In the genomic region with DNA sequence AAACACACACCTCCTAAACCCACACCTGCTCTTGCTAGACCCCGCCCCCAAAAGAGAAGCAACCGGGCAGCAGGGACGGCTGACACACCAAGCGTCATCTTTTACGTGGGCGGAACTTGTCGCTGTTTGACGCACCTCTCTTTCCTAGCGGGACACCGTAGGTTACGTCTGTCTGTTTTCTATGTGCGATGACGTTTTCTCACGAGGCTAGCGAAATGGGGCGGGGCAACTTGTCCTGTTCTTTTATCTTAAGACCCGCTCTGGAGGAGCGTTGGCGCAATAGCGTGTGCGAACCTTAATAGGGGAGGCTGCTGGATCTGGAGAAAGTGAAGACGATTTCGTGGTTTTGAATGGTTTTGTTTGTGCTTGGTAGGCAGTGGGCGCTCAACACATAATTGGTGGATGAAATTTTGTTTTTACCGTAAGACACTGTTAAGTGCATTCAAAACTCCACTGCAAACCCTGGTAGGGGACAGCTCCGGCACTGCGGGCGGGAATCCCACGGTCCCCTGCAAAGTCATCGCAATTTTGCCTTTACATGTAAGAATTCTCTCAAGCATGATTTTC, we compare ENCODE assay signal across 8 cellular contexts. TPM values are rescaled to one million over a fixed set of nuclear protein-coding genes. Genes with fewer than 3 reads are reported as not detected.
DNase-seq lines count a peak whose midpoint lies in the region; ATAC-seq and TF ChIP-seq lines count a peak whose summit lies in the region.

No MANE protein-coding gene starts in this region.

- TF ChIP-seq CTCF in GM12864 (IDR thresholded peaks at IDR 0.05; ENCODE audit: low read depth, low read length, missing control alignments): no peak
- no peak for TF ChIP-seq CTCF in parathyroid adenoma (IDR thresholded peaks at IDR 0.05)
- no peak for TF ChIP-seq CTCF in tibial nerve (IDR thresholded peaks at IDR 0.05)

- H3K4me1 ChIP-seq in parathyroid adenoma: peaks cover 3% of the 10 kb centered on the region
- peaks cover 0 to 18% (median 9%) of the 10 kb centered on the region in 4 donors for H3K4me1 ChIP-seq in tibial nerve

- intact Hi-C loops in cardiac septum (cut with DNase I): loop anchor here (5.0 kb wide), 1 partner anchor 621 kb away; no protein-coding TSS in a partner anchor

- no peaks in the 10 kb centered on the region for H3K36me3 ChIP-seq in parathyroid adenoma (ENCODE audit: control insufficient read depth, insufficient read depth, low read length)
- no peaks in the 10 kb centered on the region for H3K36me3 ChIP-seq in tibial nerve

- TF ChIP-seq POLR2A in tibial nerve (IDR thresholded peaks at IDR 0.05): peak; percentile 53 to 91

- H3K79me2 ChIP-seq in parathyroid adenoma: no peaks in the 10 kb centered on the region

- peak; percentile 98 to 99 for TF ChIP-seq EP300 in tibial nerve (IDR thresholded peaks at IDR 0.05)

- H3K27me3 ChIP-seq in parathyroid adenoma (ENCODE audit: control insufficient read depth, insufficient read depth, low read length) (no peaks in the 10 kb centered on the region), tibial nerve (no peaks in the 10 kb centered on the region)

- H3K4me2 ChIP-seq in parathyroid adenoma (ENCODE audit: low read length): peak overlapping the region; percentile 88

- peak; percentile 89 for ATAC-seq in HG02678 (IDR thresholded peaks at IDR 0.05; ENCODE audit: unreplicated experiment)

- H2AFZ ChIP-seq in parathyroid adenoma: peak overlapping the region; percentile 74

- H3K27ac ChIP-seq in adipose tissue (ENCODE audit: low read depth, low read length): peak overlapping the region; percentile 95
- peak overlapping the region; percentile 94 for H3K27ac ChIP-seq in parathyroid adenoma
- H3K27ac ChIP-seq in tibial nerve: peak overlapping the region; percentile 92 to 100 (median 97)

- DNase-seq in GM12864 (ENCODE audit: low read depth) (peak; percentile 100), NCI-H1105 treated with DMSO at 0.1 percent for 48 hours (lab: John Stamatoyannopoulos, UW) (peak; percentile 100), SW480 (ENCODE audit: low spot score) (peak; percentile 98), cardiac septum (ENCODE audit: low spot score) (peak; percentile 97), tibial nerve (ENCODE audit: low spot score in 2 of 2) (peak; percentile 97 to 99)

- no peak overlapping the region for H3K9ac ChIP-seq in parathyroid adenoma

- no peaks in the 10 kb centered on the region for H3K9me3 ChIP-seq in parathyroid adenoma (ENCODE audit: control insufficient read depth, low read length)
- peaks cover 0 to 10% (median 0%) of the 10 kb centered on the region in 4 donors for H3K9me3 ChIP-seq in tibial nerve

- H3K4me3 ChIP-seq in GM12864 (ENCODE audit: low read depth, low read length) (peak overlapping the region; percentile 57), parathyroid adenoma (ENCODE audit: low read depth, low read length) (peak overlapping the region; percentile 80), tibial nerve (peak overlapping the region; percentile 51 to 87 (median 77))

- 0 to 1% (median 0%) methylated on average over 30 of the region's 30 CpGs for WGBS in adipose tissue, 3 donors
- 0 to 1% methylated on average over 30 of the region's 30 CpGs for WGBS in tibial nerve, 2 donors

RNA-seq across cellular contexts. Expression of a gene that starts 0.5 kb away (rescaled TPM):
- 10 to 100 TPM in 2 of 3 donors, 1 to 10 TPM in 1; 4.3 to 11.7 (median 10.3) TPM for polyA plus RNA-seq in adipose tissue
- total RNA-seq in cardiac septum (11.4 TPM), tibial nerve (10 to 100 TPM; 19.0 to 23.8 (median 20.7) TPM)

RNA-seq across cellular contexts. Expression of a gene that starts 44.2 kb away (rescaled TPM):
- 1 to 10 TPM; 1.7 to 3.5 (median 3.3) TPM for polyA plus RNA-seq in adipose tissue
- 0.51 TPM for total RNA-seq in cardiac septum
- total RNA-seq in tibial nerve: 10 to 100 TPM; 16.2 to 23.7 (median 19.7) TPM

RNA-seq across cellular contexts. Expression of a gene that starts 49.7 kb away (rescaled TPM):
- polyA plus RNA-seq in adipose tissue: not detected
- total RNA-seq in cardiac septum (not detected), tibial nerve (not detected)

Comparison
In these comparisons a context has a peak if more than half of its experiments do, and no peak if none do; other contexts are left out.
1. Peak in every context shown above with its lines: DNase-seq, ATAC-seq, H3K4me3 ChIP-seq and H3K27ac ChIP-seq.
2. RNA of a gene that starts 44.2 kb away (total RNA-seq): 16.2 to 23.7 TPM in tibial nerve; 0.51 TPM in cardiac septum (single experiment); every median in the first group is over 10 times any median in the second.